Comparison of ENCODE assay signal across 1 cellular context in genomic region chr10:123445336-123445735, GRCh38.
TF ChIP-seq lines count a peak whose summit lies in the region.

No MANE protein-coding gene starts in this region.

TF ChIP-seq in GM12878, 131 proteins besides CTCF, POLR2A, EP300 and RAD21 (continued from another document):
- TF ChIP-seq ATF2 (IDR thresholded peaks at IDR 0.05; ENCODE audit: low read length) = peak; percentile 62; the same call in 1 of the 2 replicates
- TF ChIP-seq EED (IDR thresholded peaks at IDR 0.05; ENCODE audit: low read depth) = no peak
- TF ChIP-seq EGR1 (IDR thresholded peaks at IDR 0.05; ENCODE audit: borderline replicate concordance in 1 of 2, low read depth in 2 of 2, low read length in 2 of 2) = peak in 1 of 2 experiments; percentile 76; a peak in 1 of 3 replicates
- TF ChIP-seq PAX5 (IDR thresholded peaks at IDR 0.05; ENCODE audit: borderline replicate concordance, low read depth, low read length) = peak; percentile 23; the same call in 1 of the 2 replicates
- TF ChIP-seq TCF12 (IDR thresholded peaks at IDR 0.05; ENCODE audit: low read depth, low read length) = peak; percentile 46; the same call in 1 of the 2 replicates
- no peak for TF ChIP-seq RELA (IDR thresholded peaks at IDR 0.05; ENCODE audit: borderline replicate concordance, partially characterized antibody)
